ENCODE assay signal across 14 cellular contexts in the genomic region with DNA sequence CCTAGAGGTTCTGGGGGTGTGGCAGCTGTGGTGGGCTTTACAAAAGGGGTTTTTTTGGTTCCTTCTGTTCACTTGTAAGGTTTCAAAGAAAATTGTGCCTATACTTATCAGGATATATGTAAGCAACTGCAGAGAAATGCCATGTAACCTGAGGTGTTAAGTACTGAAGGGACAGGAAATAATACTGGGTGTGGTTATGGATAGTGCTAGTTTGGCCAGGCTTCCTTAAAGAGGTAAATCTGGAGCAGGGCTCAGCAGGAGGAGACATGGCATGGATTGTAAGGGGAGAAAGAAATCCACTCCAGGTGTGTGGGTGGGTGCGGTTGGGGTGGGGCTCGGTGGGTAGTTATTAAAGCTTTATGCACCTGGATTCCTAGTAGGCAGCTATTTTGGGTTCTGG. TPM values are rescaled to one million over a fixed set of nuclear protein-coding genes. Genes with fewer than 3 reads are reported as not detected.
DNase-seq lines count a peak whose midpoint lies in the region; ATAC-seq and TF ChIP-seq lines count a peak whose summit lies in the region.
"Had no signal": no experiment of that assay in that cellular context is flagged by ENCODE, and none has a peak within 500 bp of the region (broad histone marks: within the 10 kb centered on the region; RNA-seq: fewer than 3 reads in every experiment).

No MANE protein-coding gene starts in this region.

- intact Hi-C loops in heart right ventricle (cut with DNase I) (no loop called here), right cardiac atrium (cut with DNase I) (no loop called here), aorta (cut with DNase I) (loop anchor here in 1 of 2 donors (2.0 kb wide), 1 partner anchor 15 kb away; no protein-coding TSS in a partner anchor)

- peak overlapping the region in 9 of 10 donors; percentile 73 to 94 (median 84) for H3K27ac ChIP-seq in heart right ventricle
- no peak overlapping the region for H3K27ac ChIP-seq in right cardiac atrium (ENCODE audit: low read length)
- peak overlapping the region; percentile 11 for H3K27ac ChIP-seq in parathyroid adenoma
- peak overlapping the region; percentile 69 to 90 for H3K27ac ChIP-seq in aorta (ENCODE audit: low read depth in 1 of 2, low read length in 2 of 2)
- H3K27ac ChIP-seq: VCaP had no signal

- no peak overlapping the region for H3K4me2 ChIP-seq in parathyroid adenoma (ENCODE audit: low read length)

- peaks cover 40 to 99% (median 90%) of the 10 kb centered on the region in 9 donors for H3K4me1 ChIP-seq in heart right ventricle
- peaks cover 31% of the 10 kb centered on the region for H3K4me1 ChIP-seq in right cardiac atrium (ENCODE audit: control insufficient read depth, insufficient read depth, low read length)
- H3K4me1 ChIP-seq in parathyroid adenoma = no peaks in the 10 kb centered on the region
- peaks cover 9 to 13% of the 10 kb centered on the region in 2 donors for H3K4me1 ChIP-seq in aorta (ENCODE audit: control insufficient read depth in 1 of 2, insufficient read depth in 2 of 2, low read length in 2 of 2)

- H3K9me3 ChIP-seq in heart right ventricle (no peaks in the 10 kb centered on the region), right cardiac atrium (ENCODE audit: control insufficient read depth, low read length) (no peaks in the 10 kb centered on the region), parathyroid adenoma (ENCODE audit: control insufficient read depth, low read length) (no peaks in the 10 kb centered on the region), aorta (ENCODE audit: control insufficient read depth, low read length) (no peaks in the 10 kb centered on the region)

- TF ChIP-seq CTCF in heart right ventricle (IDR thresholded peaks at IDR 0.05) (no peak), epithelial cell of esophagus (IDR thresholded peaks at IDR 0.05; ENCODE audit: insufficient read depth, low read depth, low read length, missing control alignments) (no peak), parathyroid adenoma (IDR thresholded peaks at IDR 0.05) (no peak)

- H3K9ac ChIP-seq in parathyroid adenoma = no peak overlapping the region

- 71 to 78% methylated on average over 2 of the region's 2 CpGs for WGBS in heart right ventricle, 2 donors
- WGBS in right cardiac atrium = 74% methylated on average over 2 of the region's 2 CpGs
- WGBS in aorta, 2 donors = 46 to 50% methylated on average over 2 of the region's 2 CpGs

- H3K4me3 ChIP-seq in heart right ventricle (no peak overlapping the region), right cardiac atrium (ENCODE audit: low read length) (no peak overlapping the region), epithelial cell of esophagus (ENCODE audit: low read length) (no peak overlapping the region), parathyroid adenoma (ENCODE audit: low read depth, low read length) (no peak overlapping the region), aorta (ENCODE audit: low read length in 2 of 2) (no peak overlapping the region)

- ATAC-seq in heart right ventricle (no peak), right cardiac atrium (no peak), aorta (ENCODE audit: low FRiP score) (no peak), GM19035 (IDR thresholded peaks at IDR 0.05; ENCODE audit: unreplicated experiment) (no peak)

- DNase-seq in heart right ventricle (no peak), right cardiac atrium (no peak), epithelial cell of esophagus (ENCODE audit: low read depth) (peak; percentile 42), aorta (no peak), ureter (ENCODE audit: low spot score) (no peak)
- DNase-seq in central memory CD4-positive, alpha-beta T cell = no peak
- DNase-seq: activated CD8-positive, alpha-beta memory T cell treated with anti-CD3 and anti-CD28 coated beads for 24 hours; activated gamma-delta T cell; effector CD4-positive, alpha-beta T cell; NCI-H1417; posterior cingulate gyrus had no signal

- H2AFZ ChIP-seq in parathyroid adenoma = no peak overlapping the region

- H3K36me3 ChIP-seq in heart right ventricle (no peaks in the 10 kb centered on the region), parathyroid adenoma (ENCODE audit: control insufficient read depth, insufficient read depth, low read length) (no peaks in the 10 kb centered on the region), aorta (ENCODE audit: control insufficient read depth in 1 of 2, insufficient read depth in 2 of 2, low read length in 1 of 2) (no peaks in the 10 kb centered on the region)

- no peaks in the 10 kb centered on the region for H3K79me2 ChIP-seq in parathyroid adenoma

- H3K27me3 ChIP-seq in heart right ventricle (no peaks in the 10 kb centered on the region), right cardiac atrium (ENCODE audit: control insufficient read depth, insufficient read depth) (no peaks in the 10 kb centered on the region), parathyroid adenoma (ENCODE audit: control insufficient read depth, insufficient read depth, low read length) (no peaks in the 10 kb centered on the region), aorta (ENCODE audit: control insufficient read depth in 1 of 2, insufficient read depth in 2 of 2, low read length in 1 of 2) (no peaks in the 10 kb centered on the region)

RNA-seq across cellular contexts. Expression of gene KIRREL1, which starts 28.3 kb away (rescaled TPM):
- 10 to 100 TPM in 3 of 10 donors, 1 to 10 TPM in 7; 4.7 to 14.7 (median 7.5) TPM for total RNA-seq in heart right ventricle
- polyA plus RNA-seq in heart right ventricle = 1 to 10 TPM; 4.1 to 4.5 TPM
- total RNA-seq in right cardiac atrium = 10 to 100 TPM; 11.7 to 19.0 (median 15.6) TPM
- polyA plus RNA-seq in right cardiac atrium = 6.0 TPM
- total RNA-seq in aorta = 100 to 1,000 TPM in 1 of 2 donors, 10 to 100 TPM in 1; 96.7 to 102 TPM
- 10 to 100 TPM; 15.3 to 41.5 TPM for polyA plus RNA-seq in aorta
- 19.7 TPM for total RNA-seq in ureter
